In genomic region chr15:73991726-73992593, GRCh38 we compare ENCODE assay signal across 1 cellular context.
TF ChIP-seq lines count a peak whose summit lies in the region.

Gene STOML1, minus strand, starts transcription at chr15:73992295. Its CDS starts 72 bp downstream, at chr15:73992223.

TF ChIP-seq in HepG2, 621 proteins besides CTCF, POLR2A, EP300 and RAD21 (continued from another document and continues in another):
- TF ChIP-seq ZXDC (CRISPR knock-in tag; IDR thresholded peaks at IDR 0.05) (peak; percentile 71; the same call in 1 of the 2 replicates), ZNF615 (CRISPR knock-in tag; IDR thresholded peaks at IDR 0.05; ENCODE audit: borderline replicate concordance) (no peak), ZBTB3 (CRISPR knock-in tag; IDR thresholded peaks at IDR 0.05; ENCODE audit: borderline replicate concordance, low read depth) (no peak), CENPX (CRISPR knock-in tag; IDR thresholded peaks at IDR 0.05) (no peak), AGO1 (IDR thresholded peaks at IDR 0.05; ENCODE audit: low read depth, low read length, poor library complexity, severe bottlenecking) (no peak), KDM3A (CRISPR knock-in tag; IDR thresholded peaks at IDR 0.05; ENCODE audit: low read depth) (peak; percentile 77), JARID2 (CRISPR knock-in tag; IDR thresholded peaks at IDR 0.05; ENCODE audit: insufficient replicate concordance) (no peak), ZBTB2 (CRISPR knock-in tag; IDR thresholded peaks at IDR 0.05; ENCODE audit: low read depth) (peak; percentile 79), ZMAT5 (CRISPR knock-in tag; IDR thresholded peaks at IDR 0.05; ENCODE audit: borderline replicate concordance, low read depth) (no peak), ZNF160 (CRISPR knock-in tag; IDR thresholded peaks at IDR 0.05) (no peak), ZNF639 (CRISPR knock-in tag; conservative IDR thresholded peaks at IDR 0.05) (peak; percentile 87), NFIB (CRISPR knock-in tag; IDR thresholded peaks at IDR 0.05; ENCODE audit: borderline replicate concordance) (no peak), PREB (CRISPR knock-in tag; IDR thresholded peaks at IDR 0.05) (no peak), GATAD1 (CRISPR knock-in tag; IDR thresholded peaks at IDR 0.05) (peak; percentile 89), ZBTB8A (CRISPR knock-in tag; IDR thresholded peaks at IDR 0.05; ENCODE audit: borderline replicate concordance, low read depth) (no peak), ZNF18 (CRISPR knock-in tag; IDR thresholded peaks at IDR 0.05; ENCODE audit: insufficient replicate concordance) (no peak), ZBTB4 (CRISPR knock-in tag; IDR thresholded peaks at IDR 0.05; ENCODE audit: borderline replicate concordance) (no peak), ZMYM2 (CRISPR knock-in tag; IDR thresholded peaks at IDR 0.05) (no peak), GABPA (IDR thresholded peaks at IDR 0.05; ENCODE audit: low read depth, low read length) (peak; percentile 88), GABPA (CRISPR knock-in tag; IDR thresholded peaks at IDR 0.05; ENCODE audit: low read depth) (peak; percentile 79), FOSL2 (CRISPR knock-in tag; IDR thresholded peaks at IDR 0.05) (peak; percentile 18; the same call in 1 of the 2 replicates), MEIS2 (CRISPR knock-in tag; IDR thresholded peaks at IDR 0.05) (0 out of 2 replicates have a peak, but pooled peaks have one; percentile 42), ZBTB37 (CRISPR knock-in tag; IDR thresholded peaks at IDR 0.05) (no peak), ARID5B (CRISPR knock-in tag; IDR thresholded peaks at IDR 0.05) (peak; percentile 30; the same call in 1 of the 2 replicates), E2F1 (CRISPR knock-in tag; IDR thresholded peaks at IDR 0.05) (0 out of 2 replicates have a peak, but pooled peaks have one; percentile 45), HNF1A (IDR thresholded peaks at IDR 0.05; ENCODE audit: low read depth) (no peak), HNF1A (CRISPR knock-in tag; IDR thresholded peaks at IDR 0.05; ENCODE audit: borderline replicate concordance) (peak; percentile 33; the same call in 1 of the 2 replicates), ASH2L (IDR thresholded peaks at IDR 0.05; ENCODE audit: insufficient read length, low read depth, low read length) (peak; percentile 53), CHCHD3 (CRISPR knock-in tag; IDR thresholded peaks at IDR 0.05) (no peak), RCOR2 (CRISPR knock-in tag; IDR thresholded peaks at IDR 0.05) (no peak), NONO (IDR thresholded peaks at IDR 0.05) (no peak), NONO (CRISPR knock-in tag; conservative IDR thresholded peaks at IDR 0.05) (peak; percentile 83)
